Comparison of ENCODE assay signal across 9 cellular contexts in the genomic region with DNA sequence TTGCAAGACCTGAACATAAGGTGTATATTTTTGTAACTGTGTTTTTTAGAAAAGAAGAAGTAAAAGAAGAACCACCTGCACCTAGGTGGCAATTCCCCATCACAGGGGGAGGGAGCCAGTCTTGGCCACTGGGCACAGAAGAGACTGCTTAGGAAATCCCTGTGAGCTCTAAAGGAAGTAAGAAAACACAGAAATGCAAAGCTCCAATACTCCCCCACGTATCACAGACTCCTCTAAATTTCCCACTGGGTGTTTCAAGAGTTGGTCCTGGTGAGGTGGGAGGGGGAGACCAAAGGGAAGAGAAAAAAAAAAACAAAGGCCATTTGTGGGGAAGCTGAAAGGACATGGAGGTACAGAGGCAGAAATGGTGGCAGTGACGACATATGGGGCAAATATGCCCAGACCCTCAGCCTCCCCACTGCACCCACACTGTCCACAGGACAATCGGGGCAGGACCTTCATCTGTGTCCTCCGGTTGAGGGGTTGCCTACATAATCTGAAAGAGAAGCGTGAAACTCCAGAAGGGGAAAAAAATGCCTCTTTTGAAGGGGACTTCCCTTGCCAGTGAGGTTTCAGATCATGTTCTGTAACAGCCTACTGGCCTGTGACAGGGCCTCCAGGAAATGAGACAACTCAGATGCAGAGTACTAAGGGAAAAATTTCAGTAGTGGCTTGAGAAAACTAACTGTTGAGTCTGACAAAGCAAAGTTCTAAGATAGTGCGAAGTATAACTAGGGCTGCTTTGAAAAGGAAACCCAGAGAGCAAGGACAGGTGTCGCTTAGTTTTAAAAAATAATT.
DNase-seq lines count a peak whose midpoint lies in the region; ATAC-seq and TF ChIP-seq lines count a peak whose summit lies in the region.
"Had no signal": no experiment of that assay in that cellular context is flagged by ENCODE, and none has a peak within 500 bp of the region (broad histone marks: within the 10 kb centered on the region; RNA-seq: fewer than 3 reads in every experiment).

No MANE protein-coding gene starts in this region.

- ATAC-seq in HG02610 (IDR thresholded peaks at IDR 0.05; ENCODE audit: unreplicated experiment), result peak; percentile 49

- H3K27me3 ChIP-seq in OCI-LY1 (ENCODE audit: insufficient read depth, low read length), result no peaks in the 10 kb centered on the region
- H3K27me3 ChIP-seq in muscle layer of duodenum (ENCODE audit: low read depth, low read length), result no peaks in the 10 kb centered on the region

- H3K9me3 ChIP-seq in OCI-LY1 (ENCODE audit: low read length) (no peaks in the 10 kb centered on the region), muscle layer of duodenum (ENCODE audit: control insufficient read depth in 1 of 2, low read length in 2 of 2) (no peaks in the 10 kb centered on the region)

- H3F3A ChIP-seq in OCI-LY1 (ENCODE audit: insufficient read depth, low read length), result no peaks in the 10 kb centered on the region

- H3K79me2 ChIP-seq in OCI-LY1 (ENCODE audit: insufficient read depth, low read length), result no peaks in the 10 kb centered on the region

- H2AFZ ChIP-seq in OCI-LY1 (ENCODE audit: low read length), result no peak overlapping the region

- H3K4me1 ChIP-seq in OCI-LY1 (ENCODE audit: insufficient read depth, low read length, severe bottlenecking) (peaks cover 86% of the 10 kb centered on the region), muscle layer of duodenum (ENCODE audit: control insufficient read depth in 1 of 2, insufficient read depth in 2 of 2, low read length in 2 of 2) (peaks cover 20 to 26% of the 10 kb centered on the region in 2 donors)

- peak overlapping the region; percentile 97 for H3K27ac ChIP-seq in OCI-LY1 (ENCODE audit: low read depth, low read length, poor library complexity, severe bottlenecking)
- peak overlapping the region; percentile 27 to 65 for H3K27ac ChIP-seq in coronary artery
- peak overlapping the region; percentile 78 for H3K27ac ChIP-seq in muscle layer of duodenum (ENCODE audit: low read length)
- H3K27ac ChIP-seq: 22Rv1 had no signal

- peak overlapping the region; percentile 69 for H3K4me2 ChIP-seq in OCI-LY1 (ENCODE audit: low read length)

- TF ChIP-seq CTCF in OCI-LY1 (IDR thresholded peaks at IDR 0.05; ENCODE audit: low read length), result no peak
- TF ChIP-seq CTCF in coronary artery (IDR thresholded peaks at IDR 0.05), result no peak

- H3K36me3 ChIP-seq in OCI-LY1 (ENCODE audit: insufficient read depth, low read length) (no peaks in the 10 kb centered on the region), muscle layer of duodenum (ENCODE audit: control insufficient read depth in 1 of 2, insufficient read depth in 2 of 2, low read length in 2 of 2) (peaks cover 0 to 6% of the 10 kb centered on the region in 2 donors)

- DNase-seq in DMS 273 (lab: John Stamatoyannopoulos, UW; ENCODE audit: unreplicated experiment) (peak; percentile 33), DMS 273 treated with DMSO at 0.1 percent for 48 hours (lab: John Stamatoyannopoulos, UW) (no peak), coronary artery (ENCODE audit: low spot score) (no peak), NCI-H2196 (lab: John Stamatoyannopoulos, UW; ENCODE audit: unreplicated experiment) (no peak), NCI-H146 treated with DMSO at 0.1 percent for 48 hours (lab: John Stamatoyannopoulos, UW; ENCODE audit: unreplicated experiment) (no peak)

- no peaks in the 10 kb centered on the region for H4K20me1 ChIP-seq in OCI-LY1 (ENCODE audit: insufficient read depth, low read length)

- H3K4me3 ChIP-seq in OCI-LY1 (ENCODE audit: low read depth, low read length, poor library complexity, severe bottlenecking) (peak overlapping the region; percentile 48), coronary artery (no peak overlapping the region), muscle layer of duodenum (ENCODE audit: low read depth in 1 of 2, low read length in 2 of 2) (peak overlapping the region in 1 of 2 donors; percentile 3)

- peak overlapping the region; percentile 53; the same call in 1 of the 2 replicates for H3K9ac ChIP-seq in OCI-LY1 (ENCODE audit: low read length)

- no peaks in the 10 kb centered on the region for H3K9me2 ChIP-seq in OCI-LY1 (ENCODE audit: low read depth, low read length)

Comparison
In these comparisons a context has a peak if more than half of its experiments do, and no peak if none do; other contexts are left out.
1. H3K27ac ChIP-seq: peak in every context shown above with its lines; median percentile 97 in OCI-LY1; 78 in muscle layer of duodenum; 46 in coronary artery.